Comparison of ENCODE assay signal across 20 cellular contexts in the genomic region with DNA sequence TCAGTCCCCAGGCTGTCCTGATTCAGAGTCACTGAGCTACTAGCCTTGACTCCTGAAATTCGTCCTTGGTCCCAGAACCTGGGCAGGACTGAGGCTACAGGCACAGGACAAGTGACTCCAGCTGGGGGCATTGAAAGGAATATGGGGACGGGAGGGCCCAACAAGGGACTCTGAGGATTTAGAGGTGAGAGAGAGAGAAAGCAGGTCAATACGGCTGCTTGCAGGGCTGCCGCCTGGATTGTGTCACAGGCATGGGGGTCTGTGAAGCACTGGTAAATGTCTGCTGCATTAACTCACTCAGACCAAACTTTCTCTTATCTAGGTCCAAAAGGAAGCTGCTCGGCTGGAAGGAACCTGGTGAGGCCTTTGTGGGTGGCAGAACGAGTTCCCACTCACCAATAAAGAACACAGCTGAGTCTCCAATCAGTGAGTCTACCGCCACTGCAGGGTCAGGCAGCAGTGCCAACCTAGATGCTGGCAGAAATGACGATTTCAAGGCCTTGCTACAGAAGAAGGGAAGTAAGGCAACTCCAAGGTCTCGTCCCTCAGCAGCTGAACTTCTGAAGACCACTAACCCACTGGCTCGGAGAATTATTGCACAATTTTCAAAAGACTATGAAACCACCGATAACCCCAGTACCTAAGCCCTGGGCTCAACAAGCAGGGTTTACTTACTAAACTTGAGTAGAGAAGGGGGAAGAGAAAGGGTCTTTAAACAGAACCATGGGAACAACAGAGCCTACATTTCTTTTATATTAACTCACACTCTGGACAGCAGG. TPM values are rescaled to one million over a fixed set of nuclear protein-coding genes. Genes with fewer than 3 reads are reported as not detected.
DNase-seq lines count a peak whose midpoint lies in the region; TF ChIP-seq lines count a peak whose summit lies in the region.
"Had no signal": no experiment of that assay in that cellular context is flagged by ENCODE, and none has a peak within 500 bp of the region (broad histone marks: within the 10 kb centered on the region; RNA-seq: fewer than 3 reads in every experiment).

No MANE protein-coding gene starts in this region.

- DNase-seq in WERI-Rb-1 = no peak
- no peak for DNase-seq in mesothelial cell of epicardium (ENCODE audit: low spot score in 2 of 2, unreplicated experiment in 2 of 2)
- DNase-seq in foreskin melanocyte = no peak
- DNase-seq in HCEC 1CT = no peak
- DNase-seq in endothelial cell (ENCODE audit: low spot score) = no peak
- no peak for DNase-seq in immature natural killer cell
- DNase-seq: activated effector memory CD4-positive, alpha-beta T cell treated with anti-CD3 and anti-CD28 coated beads, Interleukin-2, amount 50 U/mL, for 16 hours; CD4-positive, CD25-positive, alpha-beta regulatory T cell; effector CD8-positive, alpha-beta T cell; stimulated activated CD4-positive, alpha-beta T cell treated with anti-CD3 and anti-CD28 coated beads, Interleukin-4, amount 100 ng/mL, for 1 hour; SW 1271; uterus had no signal

- no peaks in the 10 kb centered on the region for H3K36me3 ChIP-seq in BLaER1
- H3K36me3 ChIP-seq in KMS-11 (ENCODE audit: insufficient read depth) = no peaks in the 10 kb centered on the region
- H3K36me3 ChIP-seq in WERI-Rb-1 = peaks cover 45% of the 10 kb centered on the region
- H3K36me3 ChIP-seq: uterus had no signal

- H3K4me3 Mint-ChIP-seq in mesothelial cell of epicardium (no peak overlapping the region), endothelial cell (ENCODE audit: unreplicated experiment) (no peak overlapping the region), immature natural killer cell (no peak overlapping the region)
- H3K4me3 Mint-ChIP-seq: activated CD4-positive, alpha-beta memory T cell treated with anti-CD3 and anti-CD28 coated beads for 36 hours; CD4-positive, CD25-positive, alpha-beta regulatory T cell; memory B cell; stimulated activated memory B cell treated with anti-CD40 and anti-IgM and Interleukin-4, amounts not matched to agents 10 μg/mL and 1 μg/mL and 100 μg/mL, for 72 hours had no signal

- H3K4me1 ChIP-seq in BLaER1 (peaks cover 8% of the 10 kb centered on the region), KMS-11 (ENCODE audit: low read depth, poor library complexity, severe bottlenecking) (peaks cover 67% of the 10 kb centered on the region)
- H3K4me1 ChIP-seq: esophagus muscularis mucosa, uterus had no signal

- peak overlapping the region; percentile 15; the same call in 1 of the 2 replicates for H3K4me2 ChIP-seq in BLaER1
- H3K4me2 ChIP-seq in KMS-11 = peak overlapping the region; percentile 93
- H3K4me2 ChIP-seq: hepatocyte, smooth muscle cell had no signal

- no peak overlapping the region for H2AFZ ChIP-seq in KMS-11 (ENCODE audit: low read depth)
- H2AFZ ChIP-seq: hepatocyte had no signal

- H3K36me3 Mint-ChIP-seq in mesothelial cell of epicardium (peaks cover 17% of the 10 kb centered on the region), endothelial cell (ENCODE audit: low read depth, unreplicated experiment) (peaks cover 37% of the 10 kb centered on the region), immature natural killer cell (peaks cover 0 to 12% (median 12%) of the 10 kb centered on the region in 3 donors)
- H3K36me3 Mint-ChIP-seq: CD4-positive, CD25-positive, alpha-beta regulatory T cell; memory B cell; stimulated activated memory B cell treated with anti-CD40 and anti-IgM and Interleukin-4, amounts not matched to agents 10 μg/mL and 1 μg/mL and 100 μg/mL, for 72 hours had no signal

- H3K4me1 Mint-ChIP-seq in mesothelial cell of epicardium (peaks cover 3% of the 10 kb centered on the region), endothelial cell (ENCODE audit: unreplicated experiment) (no peaks in the 10 kb centered on the region), immature natural killer cell (peaks cover 4 to 14% of the 10 kb centered on the region in 2 donors)

- H3K27me3 ChIP-seq in BLaER1 (peaks cover 72% of the 10 kb centered on the region), KMS-11 (ENCODE audit: insufficient read depth, low read depth) (no peaks in the 10 kb centered on the region), WERI-Rb-1 (ENCODE audit: insufficient read depth, low read depth, severe bottlenecking) (no peaks in the 10 kb centered on the region)
- H3K27me3 ChIP-seq: esophagus muscularis mucosa, hepatocyte, uterus had no signal

- H3K27ac ChIP-seq in BLaER1 = no peak overlapping the region
- H3K27ac ChIP-seq in KMS-11 = peak overlapping the region; percentile 30; the same call in 1 of the 2 replicates
- H3K27ac ChIP-seq in WERI-Rb-1 = peak overlapping the region; percentile 61
- H3K27ac ChIP-seq: esophagus muscularis mucosa, hepatocyte, uterus had no signal

- H3K9me3 Mint-ChIP-seq in mesothelial cell of epicardium (peaks cover 7% of the 10 kb centered on the region), endothelial cell (ENCODE audit: unreplicated experiment) (no peaks in the 10 kb centered on the region), immature natural killer cell (peaks cover 0 to 2% (median 0%) of the 10 kb centered on the region in 6 donors)
- H3K9me3 Mint-ChIP-seq: activated CD4-positive, alpha-beta memory T cell treated with anti-CD3 and anti-CD28 coated beads for 36 hours; CD4-positive, CD25-positive, alpha-beta regulatory T cell; memory B cell; stimulated activated memory B cell treated with anti-CD40 and anti-IgM and Interleukin-4, amounts not matched to agents 10 μg/mL and 1 μg/mL and 100 μg/mL, for 72 hours had no signal

- H3K4me3 ChIP-seq in BLaER1 = no peak overlapping the region
- no peak overlapping the region for H3K4me3 ChIP-seq in KMS-11 (IDR thresholded peaks at IDR 0.05; ENCODE audit: insufficient read depth, low read depth, low read length)
- H3K4me3 ChIP-seq in WERI-Rb-1 (ENCODE audit: low read depth, low read length) = no peak overlapping the region
- H3K4me3 ChIP-seq: esophagus muscularis mucosa, hepatocyte, smooth muscle cell, uterus had no signal

- no peak overlapping the region for H3K9ac ChIP-seq in BLaER1
- H3K9ac ChIP-seq in KMS-11 = no peak overlapping the region

- H3K27ac Mint-ChIP-seq in mesothelial cell of epicardium = peak overlapping the region; percentile 36
- H3K27ac Mint-ChIP-seq in endothelial cell (ENCODE audit: unreplicated experiment) = no peak overlapping the region
- peak overlapping the region in 3 of 6 donors; percentile 24 to 65 (median 54) for H3K27ac Mint-ChIP-seq in immature natural killer cell
- H3K27ac Mint-ChIP-seq: activated CD4-positive, alpha-beta memory T cell treated with anti-CD3 and anti-CD28 coated beads for 36 hours; memory B cell; stimulated activated memory B cell treated with anti-CD40 and anti-IgM and Interleukin-4, amounts not matched to agents 10 μg/mL and 1 μg/mL and 100 μg/mL, for 72 hours had no signal

- H3K79me2 ChIP-seq in KMS-11 (ENCODE audit: insufficient read depth, low read depth) = no peaks in the 10 kb centered on the region
- H3K79me2 ChIP-seq: hepatocyte had no signal

- H3K9me3 ChIP-seq in BLaER1 = no peaks in the 10 kb centered on the region
- H3K9me3 ChIP-seq in WERI-Rb-1 (ENCODE audit: severe bottlenecking) = no peaks in the 10 kb centered on the region
- H3K9me3 ChIP-seq: esophagus muscularis mucosa, uterus had no signal

- H3K27me3 Mint-ChIP-seq in mesothelial cell of epicardium (ENCODE audit: low read depth) = no peaks in the 10 kb centered on the region
- peaks cover 3% of the 10 kb centered on the region for H3K27me3 Mint-ChIP-seq in endothelial cell (ENCODE audit: unreplicated experiment)
- H3K27me3 Mint-ChIP-seq in immature natural killer cell (ENCODE audit: low read depth in 3 of 3) = peaks cover 2 to 14% (median 4%) of the 10 kb centered on the region in 3 donors
- H3K27me3 Mint-ChIP-seq: activated CD4-positive, alpha-beta memory T cell treated with anti-CD3 and anti-CD28 coated beads for 36 hours had no signal

- H4K20me1 ChIP-seq in BLaER1 (no peaks in the 10 kb centered on the region; the same call in 1 of the 2 replicates), KMS-11 (ENCODE audit: insufficient read depth) (no peaks in the 10 kb centered on the region)

- TF ChIP-seq CTCF in KMS-11 (conservative IDR thresholded peaks at IDR 0.05; ENCODE audit: low read depth, low read length) = no peak
- TF ChIP-seq CTCF in WERI-Rb-1 (IDR thresholded peaks at IDR 0.05; ENCODE audit: low read depth, low read length) = no peak
- TF ChIP-seq CTCF in mesothelial cell of epicardium (IDR thresholded peaks at IDR 0.05; ENCODE audit: unreplicated experiment) = no peak
- TF ChIP-seq CTCF in endothelial cell (IDR thresholded peaks at IDR 0.05; ENCODE audit: unreplicated experiment) = no peak

RNA-seq across cellular contexts. Expression of gene RTL5, which starts 11.4 kb away (rescaled TPM):
- total RNA-seq in mesothelial cell of epicardium (36.1 to 37.5 TPM (median 36.4 TPM) in 3 replicates), endothelial cell (ENCODE audit: unreplicated experiment) (8.5 TPM)
- under 1 TPM; 0.10 to 0.19 (median 0.16) TPM for polyA plus RNA-seq in immature natural killer cell

RNA-seq across cellular contexts. Expression of gene PIN4, which starts 38.4 kb away (rescaled TPM):
- total RNA-seq in mesothelial cell of epicardium (17.3 to 19.7 TPM (median 17.7 TPM) in 3 replicates), endothelial cell (ENCODE audit: unreplicated experiment) (9.3 TPM)
- polyA plus RNA-seq in immature natural killer cell = 10 to 100 TPM; 33.2 to 46.4 (median 33.3) TPM
